Comparison of ENCODE assay signal across 8 cellular contexts in the genomic region with DNA sequence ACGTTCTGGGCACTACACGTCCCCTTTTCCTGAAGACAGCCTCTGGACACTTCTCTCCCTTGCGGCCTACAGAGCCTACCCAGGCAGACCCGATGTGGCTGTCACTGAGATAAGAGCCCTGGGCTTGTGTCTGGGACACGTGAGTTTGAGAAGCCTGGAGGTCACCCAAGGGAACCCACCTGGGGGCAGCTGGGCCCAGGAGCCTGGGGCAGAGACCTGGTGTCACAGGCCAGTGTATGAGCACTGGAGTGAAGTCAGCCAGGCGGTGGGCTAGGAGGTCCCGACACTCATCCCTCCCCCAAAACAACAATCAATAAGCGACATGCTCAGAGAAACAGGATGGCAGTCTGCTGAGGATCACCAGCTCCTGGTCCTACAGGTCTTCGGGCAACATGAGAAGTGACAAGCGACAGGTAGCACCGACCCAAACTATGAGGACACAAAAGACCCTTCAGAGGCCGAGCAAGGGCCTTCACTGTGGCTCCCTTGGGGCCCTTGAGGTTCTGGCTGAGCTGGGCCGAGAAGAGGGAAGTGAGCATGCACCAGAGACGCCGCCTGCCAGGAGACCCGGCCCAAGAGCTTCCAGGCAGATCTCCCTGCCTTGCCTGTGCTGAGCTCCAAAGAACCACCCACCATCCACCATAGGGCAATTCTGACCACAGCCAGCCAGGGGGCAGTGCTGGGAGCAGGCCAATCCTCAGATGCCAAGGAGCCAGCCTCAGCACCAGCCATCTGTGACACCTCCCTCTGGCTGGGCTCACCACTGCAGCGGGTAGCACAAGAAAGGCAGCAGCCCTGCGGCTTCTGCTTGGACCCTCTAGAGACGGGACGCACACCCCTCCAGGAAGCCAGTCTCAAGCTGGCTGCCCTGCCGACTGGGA.
DNase-seq lines count a peak whose midpoint lies in the region; ATAC-seq lines count a peak whose summit lies in the region.

No MANE protein-coding gene starts in this region.

- peak; percentile 39 for DNase-seq in COLO668 (lab: John Stamatoyannopoulos, UW; ENCODE audit: unreplicated experiment)
- DNase-seq in RPMI8226: peak; percentile 82
- peak; percentile 31 for DNase-seq in germinal center (ENCODE audit: low spot score)
- no peak for DNase-seq in midbrain (lab: John Stamatoyannopoulos, UW)
- no peak for DNase-seq in NCI-H1694 treated with DMSO at 0.1 percent for 48 hours (lab: John Stamatoyannopoulos, UW)
- DNase-seq in central memory CD4-positive, alpha-beta T cell: no peak

- ATAC-seq in GM18868 (IDR thresholded peaks at IDR 0.05; ENCODE audit: unreplicated experiment): peak; percentile 49
- no peak for ATAC-seq in GM18873 (IDR thresholded peaks at IDR 0.05; ENCODE audit: low FRiP score, unreplicated experiment)

Comparison
In these comparisons a context has a peak if more than half of its experiments do, and no peak if none do; other contexts are left out.
1. DNase-seq: peak in COLO668 (single experiment), RPMI8226 (single experiment) and germinal center (single experiment); none in midbrain (single experiment), NCI-H1694 treated with DMSO at 0.1 percent for 48 hours (single experiment) and central memory CD4-positive, alpha-beta T cell (single experiment).